Comparison of ENCODE assay signal across 34 cellular contexts in the genomic region with DNA sequence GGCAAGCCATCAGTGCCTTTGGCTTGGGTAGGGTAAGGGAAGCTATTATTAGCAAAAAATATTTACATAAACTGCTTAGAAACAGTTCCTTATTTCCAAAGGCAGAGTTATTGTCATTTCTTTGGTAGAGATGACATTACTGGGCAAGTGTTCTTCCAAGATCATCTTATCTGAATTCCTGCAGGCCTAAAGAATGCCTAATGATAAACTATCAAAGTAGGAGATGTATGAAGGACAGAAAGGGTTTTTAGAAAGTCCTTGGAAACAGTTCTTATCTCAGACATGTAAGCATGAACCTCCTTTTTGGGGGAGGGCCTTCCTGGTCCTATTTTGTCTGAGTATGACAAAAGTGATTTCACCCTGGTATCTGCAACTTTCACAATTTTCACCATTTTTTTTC. TPM values are rescaled to one million over a fixed set of nuclear protein-coding genes. Genes with fewer than 3 reads are reported as not detected.
"Had no signal": no experiment of that assay in that cellular context is flagged by ENCODE, and none has a peak within 500 bp of the region (broad histone marks: within the 10 kb centered on the region; RNA-seq: fewer than 3 reads in every experiment).

No MANE protein-coding gene starts in this region.

- H3K36me3 Mint-ChIP-seq: activated naive CD8-positive, alpha-beta T cell treated with anti-CD3 and anti-CD28 coated beads for 36 hours; naive thymus-derived CD4-positive, alpha-beta T cell; stimulated activated naive B cell treated with anti-CD40 and anti-IgM and Interleukin-4, amounts not matched to agents 10 μg/mL and 1 μg/mL and 100 μg/mL, for 72 hours had no signal

- H3K9me3 ChIP-seq: adrenal gland, body of pancreas, colonic mucosa, gastrocnemius medialis, pancreas, prostate gland, stomach, thyroid gland, upper lobe of right lung had no signal

- H3K27ac ChIP-seq: body of pancreas, colonic mucosa, epithelial cell of prostate, gastrocnemius medialis, hepatocyte, pancreas, prostate gland, stomach, thyroid gland, upper lobe of right lung, WERI-Rb-1 had no signal

- H3K79me2 ChIP-seq: hepatocyte had no signal

- H3K4me3 ChIP-seq: adrenal gland, body of pancreas, colonic mucosa, gastrocnemius medialis, hepatocyte, pancreas, prostate gland, stomach, thyroid gland, upper lobe of right lung had no signal

- H3K36me3 ChIP-seq: adrenal gland, colonic mucosa, gastrocnemius medialis, pancreas, prostate gland, stomach, thyroid gland, upper lobe of right lung, WERI-Rb-1 had no signal

- H3K4me3 Mint-ChIP-seq: activated naive CD4-positive, alpha-beta T cell treated with anti-CD3 and anti-CD28 coated beads for 36 hours; activated naive CD8-positive, alpha-beta T cell treated with anti-CD3 and anti-CD28 coated beads for 36 hours; naive thymus-derived CD4-positive, alpha-beta T cell; stimulated activated naive B cell treated with anti-CD40 and anti-IgM and Interleukin-4, amounts not matched to agents 10 μg/mL and 1 μg/mL and 100 μg/mL, for 72 hours had no signal

- H3K9me3 Mint-ChIP-seq: activated naive CD4-positive, alpha-beta T cell treated with anti-CD3 and anti-CD28 coated beads for 36 hours; activated naive CD8-positive, alpha-beta T cell treated with anti-CD3 and anti-CD28 coated beads for 36 hours; naive thymus-derived CD4-positive, alpha-beta T cell; stimulated activated naive B cell treated with anti-CD40 and anti-IgM and Interleukin-4, amounts not matched to agents 10 μg/mL and 1 μg/mL and 100 μg/mL, for 72 hours had no signal

- H3K4me2 ChIP-seq: hepatocyte had no signal

- DNase-seq: activated CD4-positive, alpha-beta T cell treated with anti-CD3 and anti-CD28 coated beads for 48 hours; activated CD4-positive, alpha-beta T cell treated with anti-CD3 and anti-CD28 coated beads, Interleukin-2, amount 50 U/mL, for 48 hours; activated CD8-positive, alpha-beta memory T cell treated with anti-CD3 and anti-CD28 coated beads for 24 hours; activated effector memory CD4-positive, alpha-beta T cell treated with Interleukin-2 at 50 U/mL for 16 hours; activated naive CD4-positive, alpha-beta T cell treated with anti-CD3 and anti-CD28 coated beads for 36 hours; activated naive CD8-positive, alpha-beta T cell treated with anti-CD3 and anti-CD28 coated beads for 36 hours; aorta; body of pancreas; cerebellar nuclear complex; colonic mucosa; effector CD8-positive, alpha-beta T cell; gastrocnemius medialis; kidney; midbrain; naive thymus-derived CD4-positive, alpha-beta T cell; nucleus accumbens; pancreas; retina; stimulated activated CD4-positive, alpha-beta T cell treated with anti-CD3 and anti-CD28 coated beads, Interleukin-15, amount 100 ng/mL, for 24 hours; stimulated activated CD4-positive, alpha-beta T cell treated with anti-CD3 and anti-CD28 coated beads, Interleukin-2, amount 100 ng/mL, for 24 hours; stimulated activated naive B cell treated with anti-CD40 and anti-IgM and Interleukin-4, amounts not matched to agents 10 μg/mL and 1 μg/mL and 100 μg/mL, for 72 hours; stomach; T-helper 2 cell; thyroid gland; upper lobe of right lung; WERI-Rb-1 had no signal

- H2AFZ ChIP-seq: hepatocyte had no signal

- H3K27me3 ChIP-seq: adrenal gland, body of pancreas, colonic mucosa, gastrocnemius medialis, hepatocyte, pancreas, stomach, thyroid gland, upper lobe of right lung had no signal

- FAIRE-seq: endometrium, kidney, pancreas had no signal

- H3K4me1 Mint-ChIP-seq: activated naive CD8-positive, alpha-beta T cell treated with anti-CD3 and anti-CD28 coated beads for 36 hours had no signal

- ATAC-seq: activated CD4-positive, CD25-positive, alpha-beta regulatory T cell treated with anti-CD3 and anti-CD28 coated beads, Interleukin-2, amount 50 U/mL, for 24 hours; body of pancreas; gastrocnemius medialis; naive thymus-derived CD4-positive, alpha-beta T cell; pancreas; sciatic nerve; stimulated activated naive B cell treated with anti-CD40 and anti-IgM and Interleukin-4, amounts not matched to agents 10 μg/mL and 1 μg/mL and 100 μg/mL, for 72 hours; upper lobe of right lung had no signal

- H3K27ac Mint-ChIP-seq: activated naive CD4-positive, alpha-beta T cell treated with anti-CD3 and anti-CD28 coated beads for 36 hours; activated naive CD8-positive, alpha-beta T cell treated with anti-CD3 and anti-CD28 coated beads for 36 hours; naive thymus-derived CD4-positive, alpha-beta T cell; stimulated activated naive B cell treated with anti-CD40 and anti-IgM and Interleukin-4, amounts not matched to agents 10 μg/mL and 1 μg/mL and 100 μg/mL, for 72 hours had no signal

- H3K4me1 ChIP-seq: colonic mucosa, prostate gland had no signal

RNA-seq across cellular contexts. Expression of a gene that starts 5.1 kb away (rescaled TPM):
- polyA plus RNA-seq: neural cell had no signal
